Comparison of ENCODE assay signal across 23 cellular contexts in the genomic region with DNA sequence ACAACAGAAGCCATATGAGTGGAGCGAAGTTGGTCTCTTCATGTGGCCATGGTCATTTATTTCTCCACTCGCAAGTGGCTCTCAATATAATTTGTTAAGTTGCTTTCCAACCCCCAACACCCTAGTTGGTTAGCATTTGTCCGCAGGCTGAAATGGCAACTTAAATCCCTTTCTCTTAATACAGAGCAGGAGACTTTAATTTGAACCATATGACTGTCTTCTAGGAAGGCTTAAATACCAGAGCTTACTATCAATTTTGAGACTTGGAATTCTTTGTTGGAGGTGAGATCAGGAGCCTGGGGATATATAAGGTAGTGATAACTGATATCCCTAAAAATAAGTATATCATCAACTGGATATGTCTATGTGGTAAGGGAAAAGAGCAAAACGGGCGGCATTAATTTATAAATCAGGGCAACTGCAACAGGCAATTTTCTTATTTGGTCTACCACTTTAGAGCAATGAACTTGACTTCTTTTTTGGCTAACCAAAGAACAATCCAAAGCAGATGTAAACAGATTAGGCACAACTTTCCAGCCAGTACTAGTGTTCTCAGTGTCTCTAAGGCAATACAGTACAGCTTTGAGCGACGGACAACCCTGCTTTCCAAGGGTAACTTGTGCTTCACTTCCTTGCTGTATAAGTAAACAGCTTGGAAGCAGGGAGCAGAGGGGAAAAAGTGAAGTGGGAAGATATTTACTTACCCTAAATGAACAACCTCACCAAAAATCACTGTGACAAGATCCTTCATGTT.
DNase-seq lines count a peak whose midpoint lies in the region; ATAC-seq and TF ChIP-seq lines count a peak whose summit lies in the region.
"Had no signal": no experiment of that assay in that cellular context is flagged by ENCODE, and none has a peak within 500 bp of the region (broad histone marks: within the 10 kb centered on the region; RNA-seq: fewer than 3 reads in every experiment).

No MANE protein-coding gene starts in this region.

- H3K36me3 Mint-ChIP-seq in mesothelial cell of epicardium, result no peaks in the 10 kb centered on the region

- H3K9me3 Mint-ChIP-seq in mesothelial cell of epicardium, result no peaks in the 10 kb centered on the region
- H3K9me3 Mint-ChIP-seq: activated naive CD8-positive, alpha-beta T cell treated with anti-CD3 and anti-CD28 coated beads, Interleukin-2, amount 50 U/mL, for 24 hours; activated T-cell treated with anti-CD3 and anti-CD28 coated beads, Interleukin-2, amount 50 U/mL, for 4 hours; memory B cell had no signal

- peak; percentile 19 for DNase-seq in AG09319 (ENCODE audit: extremely low read depth, low read depth)
- DNase-seq in HFF-Myc (ENCODE audit: extremely low read depth, low read depth), result peak; percentile 35
- no peak for DNase-seq in dorsolateral prefrontal cortex
- no peak for DNase-seq in mesothelial cell of epicardium (ENCODE audit: low spot score in 2 of 2, unreplicated experiment in 2 of 2)
- DNase-seq in NCI-H510A (lab: John Stamatoyannopoulos, UW), result no peak
- DNase-seq in activated CD8-positive, alpha-beta memory T cell treated with anti-CD3 and anti-CD28 coated beads, Interleukin-2, amount 50 U/mL, for 48 hours, result no peak
- no peak for DNase-seq in NCI-H1092 treated with DMSO at 0.1 percent for 48 hours (lab: John Stamatoyannopoulos, UW)
- DNase-seq: activated CD4-positive, alpha-beta T cell treated with anti-CD3 and anti-CD28 coated beads for 48 hours; activated naive CD8-positive, alpha-beta T cell treated with anti-CD3 and anti-CD28 coated beads, Interleukin-2, amount 50 U/mL, for 24 hours; activated T-cell treated with anti-CD3 and anti-CD28 coated beads, Interleukin-2, amount 50 U/mL, for 4 hours; body of pancreas; cerebellar nuclear complex; COR-L47; GDM1; NCI-H446 treated with DMSO at 0.1 percent for 48 hours; nucleus accumbens; psoas muscle; stimulated activated naive CD4-positive, alpha-beta T cell treated with Interleukin-2 at 50 U/mL for 16 hours; T-helper 2 cell; testis had no signal

- peak overlapping the region in 30 of 59 donors; percentile 1 to 70 (median 32) for H3K27ac ChIP-seq in dorsolateral prefrontal cortex
- H3K27ac ChIP-seq: body of pancreas, KMS-11, psoas muscle, testis had no signal

- no peak overlapping the region for H3K4me3 Mint-ChIP-seq in mesothelial cell of epicardium
- H3K4me3 Mint-ChIP-seq: activated naive CD8-positive, alpha-beta T cell treated with anti-CD3 and anti-CD28 coated beads, Interleukin-2, amount 50 U/mL, for 24 hours; activated T-cell treated with anti-CD3 and anti-CD28 coated beads, Interleukin-2, amount 50 U/mL, for 4 hours; memory B cell had no signal

- H3K27me3 ChIP-seq in dorsolateral prefrontal cortex, result no peaks in the 10 kb centered on the region
- H3K27me3 ChIP-seq: body of pancreas, testis had no signal

- no peak for TF ChIP-seq CTCF in AG09319 (IDR thresholded peaks at IDR 0.05; ENCODE audit: low read depth, low read length)
- TF ChIP-seq CTCF in HFF-Myc (IDR thresholded peaks at IDR 0.05; ENCODE audit: low read depth, low read length, missing control alignments), result no peak
- TF ChIP-seq CTCF in dorsolateral prefrontal cortex (IDR thresholded peaks at IDR 0.05 in 54 of 56, conservative IDR thresholded peaks at IDR 0.05 in 2 of 56; ENCODE audit: low read depth in 1 of 56, partially characterized antibody in 56 of 56), result no peak
- no peak for TF ChIP-seq CTCF in mesothelial cell of epicardium (IDR thresholded peaks at IDR 0.05; ENCODE audit: unreplicated experiment)

- peak overlapping the region; percentile 31 for H3K27ac Mint-ChIP-seq in mesothelial cell of epicardium
- H3K27ac Mint-ChIP-seq: activated naive CD8-positive, alpha-beta T cell treated with anti-CD3 and anti-CD28 coated beads, Interleukin-2, amount 50 U/mL, for 24 hours had no signal

- no peak for ATAC-seq in GM21390 (IDR thresholded peaks at IDR 0.05; ENCODE audit: unreplicated experiment)
- ATAC-seq: activated naive CD8-positive, alpha-beta T cell treated with anti-CD3 and anti-CD28 coated beads, Interleukin-2, amount 50 U/mL, for 24 hours; activated T-cell treated with anti-CD3 and anti-CD28 coated beads, Interleukin-2, amount 50 U/mL, for 4 hours; body of pancreas had no signal

- intact Hi-C loops in dorsolateral prefrontal cortex (cut with DNase I), result no loop called here

- H3K4me3 ChIP-seq in HFF-Myc (replicated peaks; ENCODE audit: low read depth, low read length) (no peak overlapping the region), dorsolateral prefrontal cortex (no peak overlapping the region)
- H3K4me3 ChIP-seq: body of pancreas, psoas muscle, testis had no signal

- peaks cover 27% of the 10 kb centered on the region for H3K4me1 Mint-ChIP-seq in mesothelial cell of epicardium

- no peaks in the 10 kb centered on the region for H3K27me3 Mint-ChIP-seq in mesothelial cell of epicardium (ENCODE audit: low read depth)
- H3K27me3 Mint-ChIP-seq: activated naive CD8-positive, alpha-beta T cell treated with anti-CD3 and anti-CD28 coated beads, Interleukin-2, amount 50 U/mL, for 24 hours; memory B cell had no signal

Comparison
In these comparisons a context has a peak if more than half of its experiments do, and no peak if none do; other contexts are left out.
1. DNase-seq: peak in AG09319 (single experiment) and HFF-Myc (single experiment); none in dorsolateral prefrontal cortex (0 of 10), mesothelial cell of epicardium (0 of 2), NCI-H510A (single experiment), activated CD8-positive, alpha-beta memory T cell treated with anti-CD3 and anti-CD28 coated beads, Interleukin-2, amount 50 U/mL, for 48 hours (single experiment) and NCI-H1092 treated with DMSO at 0.1 percent for 48 hours (single experiment).